13 cellular contexts compared by ENCODE assay signal in the genomic region with DNA sequence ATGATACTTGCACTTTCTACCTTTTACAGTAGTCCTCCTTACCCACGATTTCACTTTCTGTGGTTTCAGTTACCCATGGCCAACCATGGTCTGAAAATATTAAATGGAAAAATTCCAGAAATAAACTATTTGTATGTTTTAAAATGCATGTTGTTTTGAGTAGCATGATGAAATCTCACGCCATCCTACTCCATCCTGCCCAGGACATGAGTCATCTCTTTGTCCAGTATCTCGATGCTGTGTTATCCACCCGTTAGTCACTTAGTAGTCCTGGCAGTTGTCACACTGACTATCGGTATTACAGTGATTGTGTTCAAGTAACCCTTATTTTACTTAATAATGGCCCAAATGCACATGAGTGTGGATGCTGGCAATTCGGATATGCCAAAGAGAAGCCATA. TPM values are rescaled to one million over a fixed set of nuclear protein-coding genes. Genes with fewer than 3 reads are reported as not detected.
DNase-seq lines count a peak whose midpoint lies in the region; ATAC-seq lines count a peak whose summit lies in the region.
"Had no signal": no experiment of that assay in that cellular context is flagged by ENCODE, and none has a peak within 500 bp of the region (broad histone marks: within the 10 kb centered on the region; RNA-seq: fewer than 3 reads in every experiment).

No MANE protein-coding gene starts in this region.

- no peaks in the 10 kb centered on the region for H3K4me1 Mint-ChIP-seq in natural killer cell treated with Interleukin-12 subunit alpha and Interleukin-12 subunit beta and Interleukin-15 and Interleukin-18, amount 100 ng/mL, for 72 hours (ENCODE audit: low read depth in 2 of 2)

- no peaks in the 10 kb centered on the region for H4K20me1 ChIP-seq in BLaER1

- intact Hi-C loops in Right ventricle myocardium superior (cut with DNase I): no loop called here

- peak overlapping the region; percentile 49 for H3K4me3 ChIP-seq in BLaER1
- no peak overlapping the region for H3K4me3 ChIP-seq in adipocyte (ENCODE audit: low read length)
- H3K4me3 ChIP-seq: ascending aorta had no signal

- H3K9ac ChIP-seq in BLaER1: peak overlapping the region; percentile 54; the same call in 1 of the 2 replicates
- no peak overlapping the region for H3K9ac ChIP-seq in adipocyte (ENCODE audit: low read length)

- H3K4me2 ChIP-seq in BLaER1: peak overlapping the region; percentile 79

- no peak overlapping the region for H3K4me3 Mint-ChIP-seq in natural killer cell treated with Interleukin-12 subunit alpha and Interleukin-12 subunit beta and Interleukin-15 and Interleukin-18, amount 100 ng/mL, for 72 hours

- peaks cover 4% of the 10 kb centered on the region for H3K36me3 Mint-ChIP-seq in natural killer cell treated with Interleukin-12 subunit alpha and Interleukin-12 subunit beta and Interleukin-15 and Interleukin-18, amount 100 ng/mL, for 72 hours

- H3K27ac Mint-ChIP-seq in natural killer cell treated with Interleukin-12 subunit alpha and Interleukin-12 subunit beta and Interleukin-15 and Interleukin-18, amount 100 ng/mL, for 72 hours: no peak overlapping the region

- peaks cover 3% of the 10 kb centered on the region; the same call in 1 of the 2 replicates for H3K36me3 ChIP-seq in BLaER1
- H3K36me3 ChIP-seq in adipocyte (ENCODE audit: control insufficient read depth, insufficient read depth, low read length, severe bottlenecking): no peaks in the 10 kb centered on the region
- H3K36me3 ChIP-seq: ascending aorta had no signal

- H3K4me1 ChIP-seq in BLaER1: peaks cover 69% of the 10 kb centered on the region
- no peaks in the 10 kb centered on the region for H3K4me1 ChIP-seq in adipocyte (ENCODE audit: control insufficient read depth, insufficient read depth, low read length)
- H3K4me1 ChIP-seq: ascending aorta, Caco-2 had no signal

- no peaks in the 10 kb centered on the region for H3K27me3 Mint-ChIP-seq in natural killer cell treated with Interleukin-12 subunit alpha and Interleukin-12 subunit beta and Interleukin-15 and Interleukin-18, amount 100 ng/mL, for 72 hours

- DNase-seq in LoVo (ENCODE audit: low spot score): peak; percentile 66
- DNase-seq in adipocyte (ENCODE audit: low read depth): peak; percentile 71
- DNase-seq in hepatic stellate cell (ENCODE audit: low spot score): peak; percentile 3
- no peak for DNase-seq in Right ventricle myocardium superior
- DNase-seq in NOMO-1 (lab: John Stamatoyannopoulos, UW; ENCODE audit: unreplicated experiment in 2 of 2): no peak
- no peak for DNase-seq in natural killer cell treated with Interleukin-12 subunit alpha and Interleukin-12 subunit beta and Interleukin-15 and Interleukin-18, amount 100 ng/mL, for 72 hours (ENCODE audit: low spot score)
- DNase-seq in pons (ENCODE audit: low spot score): no peak
- DNase-seq: Caco-2; NCI-H2029; stimulated activated CD4-positive, alpha-beta T cell treated with anti-CD3 and anti-CD28 coated beads, Interleukin-12 subunit alpha, Interleukin-12 subunit beta, amount 100 ng/mL, for 4 hours had no signal

- ATAC-seq in Right ventricle myocardium superior (ENCODE audit: poor library complexity): no peak
- no peak for ATAC-seq in natural killer cell treated with Interleukin-12 subunit alpha and Interleukin-12 subunit beta and Interleukin-15 and Interleukin-18, amount 100 ng/mL, for 72 hours

- H3K9me3 Mint-ChIP-seq in natural killer cell treated with Interleukin-12 subunit alpha and Interleukin-12 subunit beta and Interleukin-15 and Interleukin-18, amount 100 ng/mL, for 72 hours: peaks cover 4% of the 10 kb centered on the region

- H3K27ac ChIP-seq in BLaER1: peak overlapping the region; percentile 82
- H3K27ac ChIP-seq: ascending aorta had no signal

- H3K27me3 ChIP-seq in BLaER1 (no peaks in the 10 kb centered on the region), adipocyte (replicated peaks; ENCODE audit: control insufficient read depth, insufficient read depth, low read length) (no peaks in the 10 kb centered on the region)
- H3K27me3 ChIP-seq: ascending aorta had no signal

- H3K9me3 ChIP-seq in BLaER1: no peaks in the 10 kb centered on the region
- no peaks in the 10 kb centered on the region for H3K9me3 ChIP-seq in adipocyte (ENCODE audit: control insufficient read depth, low read length)
- H3K9me3 ChIP-seq: ascending aorta, Caco-2 had no signal

RNA-seq across cellular contexts. Expression of a gene that starts 22.4 kb away (rescaled TPM):
- total RNA-seq in Right ventricle myocardium superior: 0.38 TPM
- total RNA-seq in natural killer cell treated with Interleukin-12 subunit alpha and Interleukin-12 subunit beta and Interleukin-15 and Interleukin-18, amount 100 ng/mL, for 72 hours: not detected
- total RNA-seq: activated CD8-positive, alpha-beta memory T cell treated with anti-CD3 and anti-CD28 coated beads for 36 hours had no signal

Comparison
In these comparisons a context has a peak if more than half of its experiments do, and no peak if none do; other contexts are left out.
1. DNase-seq: peak in LoVo (single experiment), adipocyte (single experiment) and hepatic stellate cell (single experiment); none in Right ventricle myocardium superior (single experiment), NOMO-1 (0 of 2), natural killer cell treated with Interleukin-12 subunit alpha and Interleukin-12 subunit beta and Interleukin-15 and Interleukin-18, amount 100 ng/mL, for 72 hours (single experiment) and pons (single experiment).